28 cellular contexts compared by ENCODE assay signal in the genomic region with DNA sequence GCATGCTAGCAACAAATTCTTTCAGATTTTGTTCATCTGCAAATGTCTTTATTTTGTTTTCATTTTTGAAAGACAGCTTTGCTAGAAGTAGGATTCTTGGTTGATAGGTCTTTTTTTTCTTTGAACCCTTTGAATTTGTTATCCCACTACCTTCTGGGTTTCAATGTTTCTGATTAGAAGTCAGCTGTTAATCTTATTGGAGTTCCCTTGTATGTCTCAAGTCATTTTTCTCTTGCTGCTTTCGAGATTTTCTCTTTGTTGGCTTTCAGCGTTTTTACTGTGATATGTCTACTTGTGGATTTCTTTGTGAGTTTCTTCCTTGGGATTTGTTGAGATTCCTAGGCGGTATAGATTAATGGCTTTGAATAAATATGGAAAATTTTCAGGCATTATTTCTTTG. TPM values are rescaled to one million over a fixed set of nuclear protein-coding genes. Genes with fewer than 3 reads are reported as not detected.
"Had no signal": no experiment of that assay in that cellular context is flagged by ENCODE, and none has a peak within 500 bp of the region (broad histone marks: within the 10 kb centered on the region; RNA-seq: fewer than 3 reads in every experiment).

No MANE protein-coding gene starts in this region.

- DNase-seq: activated B cell treated with CpG ODN at 0.5 μM for 24 hours; activated CD4-positive, alpha-beta T cell treated with anti-CD3 and anti-CD28 coated beads for 1 hour; activated CD4-positive, alpha-beta T cell treated with anti-CD3 and anti-CD28 coated beads, Interleukin-2, amount 10 ng/mL, durations not matched to agents 24 days and 14 days; activated CD4-positive, alpha-beta T cell treated with anti-CD3 and anti-CD28 coated beads, Interleukin-2, amount 50 U/mL, for 48 hours; activated CD8-positive, alpha-beta memory T cell treated with anti-CD3 and anti-CD28 coated beads, Interleukin-2, amount 10 ng/mL, durations not matched to agents 7 days and 5 days; activated effector memory CD4-positive, alpha-beta T cell treated with Interleukin-2 at 50 U/mL for 16 hours; activated naive CD4-positive, alpha-beta T cell; activated naive CD8-positive, alpha-beta T cell treated with anti-CD3 and anti-CD28 coated beads, Interleukin-2, amount 50 U/mL, for 24 hours; activated T-cell treated with anti-CD3 and anti-CD28 coated beads, Interleukin-2, amount 50 U/mL, for 24 hours; amygdala; MG63; NCI-H1417; NCI-H1930; NCI-H2107; NCI-H2171 treated with DMSO at 0.1 percent for 48 hours; NCI-H226; NCI-H526; NCI-H82; PC-9; SHP77 treated with DMSO at 0.1 percent for 48 hours; T-helper 17 cell; T-helper 9 cell had no signal

- H3K27ac ChIP-seq: KMS-11, PC-9 had no signal

- H3K4me3 ChIP-seq: MG63, PC-9 had no signal

- H3K36me3 ChIP-seq: MG63 had no signal

- ATAC-seq: activated CD8-positive, alpha-beta memory T cell treated with anti-CD3 and anti-CD28 coated beads, Interleukin-2, amount 10 ng/mL, durations not matched to agents 7 days and 5 days; activated naive CD4-positive, alpha-beta T cell treated with anti-CD3 and anti-CD28 coated beads, Interleukin-2, amount 50 U/mL, for 72 hours; activated naive CD8-positive, alpha-beta T cell treated with anti-CD3 and anti-CD28 coated beads, Interleukin-2, amount 50 U/mL, for 24 hours; T-helper 17 cell had no signal

- H3K27me3 ChIP-seq: MG63 had no signal

RNA-seq across cellular contexts. Expression of a gene that starts 27.2 kb away (rescaled TPM):
- total RNA-seq: activated B cell treated with CpG ODN at 0.5 μM for 24 hours; activated CD4-positive, alpha-beta T cell treated with anti-CD3 and anti-CD28 coated beads, Interleukin-2, amount 10 ng/mL, durations not matched to agents 24 days and 14 days; activated CD8-positive, alpha-beta memory T cell treated with anti-CD3 and anti-CD28 coated beads, Interleukin-2, amount 10 ng/mL, durations not matched to agents 7 days and 5 days; activated naive CD4-positive, alpha-beta T cell treated with anti-CD3 and anti-CD28 coated beads, Interleukin-2, amount 50 U/mL, for 72 hours; activated T-helper 1 cell treated with anti-CD3 and anti-CD28 coated beads, Interleukin-12 subunit alpha, Interleukin-12 subunit beta, Interleukin-2, Interleukin-4 antibody, amounts not matched to agents 30 ng/mL and 10 ng/mL and 1 ng/mL, durations not matched to agents 14 hours and 24 hours and 36 hours; astrocyte; NCI-H460; PC-9; SK-MEL-5; T-helper 17 cell had no signal

RNA-seq across cellular contexts. Expression of a gene that starts 52.3 kb away (rescaled TPM):
- total RNA-seq: activated B cell treated with CpG ODN at 0.5 μM for 24 hours; activated CD4-positive, alpha-beta T cell treated with anti-CD3 and anti-CD28 coated beads, Interleukin-2, amount 10 ng/mL, durations not matched to agents 24 days and 14 days; activated CD8-positive, alpha-beta memory T cell treated with anti-CD3 and anti-CD28 coated beads, Interleukin-2, amount 10 ng/mL, durations not matched to agents 7 days and 5 days; activated naive CD4-positive, alpha-beta T cell treated with anti-CD3 and anti-CD28 coated beads, Interleukin-2, amount 50 U/mL, for 72 hours; activated T-helper 1 cell treated with anti-CD3 and anti-CD28 coated beads, Interleukin-12 subunit alpha, Interleukin-12 subunit beta, Interleukin-2, Interleukin-4 antibody, amounts not matched to agents 30 ng/mL and 10 ng/mL and 1 ng/mL, durations not matched to agents 14 hours and 24 hours and 36 hours; astrocyte; NCI-H460; PC-9; SK-MEL-5; T-helper 17 cell had no signal
